ENCODE assay signal across 18 cellular contexts in the genomic region with DNA sequence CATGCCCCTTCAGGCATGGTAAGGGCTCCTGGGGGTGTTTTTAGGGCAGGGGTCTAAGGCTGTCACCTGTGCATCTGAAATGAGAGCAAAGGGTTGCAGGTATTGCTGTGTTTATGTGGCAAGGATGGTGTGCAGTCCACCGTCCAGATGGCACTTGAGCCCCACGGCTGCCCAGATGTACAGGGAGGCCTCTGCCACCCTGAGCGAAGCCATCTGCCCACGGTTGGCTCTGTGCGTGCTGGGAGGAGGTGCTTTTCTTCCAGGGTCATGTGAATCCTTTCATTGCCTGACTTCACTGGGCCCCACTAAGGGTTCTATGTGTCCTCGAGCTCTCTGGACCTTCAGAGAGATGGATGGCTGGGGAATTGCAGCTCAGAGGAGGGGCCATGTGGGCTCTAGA.
"Had no signal": no experiment of that assay in that cellular context is flagged by ENCODE, and none has a peak within 500 bp of the region (broad histone marks: within the 10 kb centered on the region; RNA-seq: fewer than 3 reads in every experiment).

No MANE protein-coding gene starts in this region.

- H3K4me3 ChIP-seq: heart left ventricle, left lung, ovary, stomach had no signal

- H3K4me1 ChIP-seq: left lung, stomach had no signal

- H3K27ac ChIP-seq: heart left ventricle, left lung, ovary, stomach had no signal

- ATAC-seq: esophagus mucosa; heart left ventricle; left lung; naive thymus-derived CD4-positive, alpha-beta T cell; right cardiac atrium had no signal

- DNase-seq: central memory CD4-positive, alpha-beta T cell; effector memory CD4-positive, alpha-beta T cell; hypothalamus; mesendoderm; naive thymus-derived CD4-positive, alpha-beta T cell; nephron progenitor cell; ovary; stimulated activated CD4-positive, alpha-beta T cell treated with anti-CD3 and anti-CD28 coated beads, Interleukin-15, amount 100 ng/mL, for 24 hours; stimulated activated CD4-positive, alpha-beta T cell treated with anti-CD3 and anti-CD28 coated beads, Interleukin-1b, Interleukin-23, amount 100 ng/mL, for 48 hours; stimulated activated CD4-positive, alpha-beta T cell treated with anti-CD3 and anti-CD28 coated beads, Interleukin-4, amount 100 ng/mL, for 4 hours; stimulated activated naive CD4-positive, alpha-beta T cell; stomach; substantia nigra; trophoblast cell had no signal

- H3K36me3 ChIP-seq: heart left ventricle, left lung, ovary had no signal

- H3K27me3 ChIP-seq: heart left ventricle, left lung, ovary, stomach had no signal
